11 cellular contexts compared by ENCODE assay signal in genomic region chr10:59465089-59465488, GRCh38.
DNase-seq lines count a peak whose midpoint lies in the region; ATAC-seq and TF ChIP-seq lines count a peak whose summit lies in the region.
"Had no signal": no experiment of that assay in that cellular context is flagged by ENCODE, and none has a peak within 500 bp of the region (broad histone marks: within the 10 kb centered on the region; RNA-seq: fewer than 3 reads in every experiment).

No MANE protein-coding gene starts in this region.

- CTCF ChIA-PET in activated CD8-positive, alpha-beta T cell treated with anti-CD3 and anti-CD28 coated beads for 36 hours (lab: Charles Lee) = no interaction called here

- H3K9me3 ChIP-seq in OCI-LY3 (ENCODE audit: insufficient read depth, low read length) = no peaks in the 10 kb centered on the region

- H3K36me3 ChIP-seq in OCI-LY3 (replicated peaks; ENCODE audit: low read depth, low read length) = no peaks in the 10 kb centered on the region

- no peaks in the 10 kb centered on the region for H3K36me3 Mint-ChIP-seq in activated CD8-positive, alpha-beta T cell treated with anti-CD3 and anti-CD28 coated beads for 36 hours (ENCODE audit: low read depth)

- no peak overlapping the region for H3K4me3 Mint-ChIP-seq in activated CD8-positive, alpha-beta T cell treated with anti-CD3 and anti-CD28 coated beads for 36 hours
- H3K4me3 Mint-ChIP-seq: neural crest cell had no signal

- intact Hi-C loops in activated CD8-positive, alpha-beta T cell treated with anti-CD3 and anti-CD28 coated beads for 36 hours (cut with micrococcal nuclease) = no loop called here

- ATAC-seq in HG02623 (IDR thresholded peaks at IDR 0.05; ENCODE audit: unreplicated experiment) = no peak
- ATAC-seq in HG03342 (IDR thresholded peaks at IDR 0.05; ENCODE audit: unreplicated experiment) = no peak
- no peak for ATAC-seq in activated CD8-positive, alpha-beta T cell treated with anti-CD3 and anti-CD28 coated beads for 36 hours

- peaks cover 2% of the 10 kb centered on the region for H3K9me3 Mint-ChIP-seq in activated CD8-positive, alpha-beta T cell treated with anti-CD3 and anti-CD28 coated beads for 36 hours

- POLR2A ChIA-PET in activated CD8-positive, alpha-beta T cell treated with anti-CD3 and anti-CD28 coated beads for 36 hours (lab: Charles Lee) = no interaction called here

- H4K20me1 ChIP-seq in OCI-LY3 (ENCODE audit: insufficient read depth, low read length) = no peaks in the 10 kb centered on the region

- H3K4me3 ChIP-seq in OCI-LY3 (ENCODE audit: low read length) (no peak overlapping the region), fibroblast of the aortic adventitia (ENCODE audit: low read depth, low read length) (no peak overlapping the region), retinal pigment epithelial cell (ENCODE audit: low read length) (no peak overlapping the region)

- no peaks in the 10 kb centered on the region for H3K27me3 ChIP-seq in OCI-LY3 (ENCODE audit: low read depth, low read length)

- no peaks in the 10 kb centered on the region for H3K27me3 Mint-ChIP-seq in activated CD8-positive, alpha-beta T cell treated with anti-CD3 and anti-CD28 coated beads for 36 hours

- DNase-seq in DMS 273 (lab: John Stamatoyannopoulos, UW; ENCODE audit: unreplicated experiment) (peak; percentile 59), DMS 273 treated with DMSO at 0.1 percent for 48 hours (lab: John Stamatoyannopoulos, UW) (no peak), fibroblast of the aortic adventitia (ENCODE audit: low read depth) (peak; percentile 77), retinal pigment epithelial cell (ENCODE audit: low read depth) (no peak)
- no peak for DNase-seq in activated CD8-positive, alpha-beta T cell treated with anti-CD3 and anti-CD28 coated beads for 36 hours
- DNase-seq: 8988T; activated CD4-positive, alpha-beta T cell treated with anti-CD3 and anti-CD28 coated beads, Interleukin-2, amount 50 U/mL, for 48 hours had no signal

- no peak overlapping the region for H3K27ac ChIP-seq in OCI-LY3 (ENCODE audit: low read length)

- no peaks in the 10 kb centered on the region for H3K4me1 Mint-ChIP-seq in activated CD8-positive, alpha-beta T cell treated with anti-CD3 and anti-CD28 coated beads for 36 hours (ENCODE audit: low read depth)
- H3K4me1 Mint-ChIP-seq: neural crest cell had no signal

- H3K4me2 ChIP-seq in OCI-LY3 (ENCODE audit: low read length) = no peak overlapping the region

- H3K4me1 ChIP-seq in OCI-LY3 (ENCODE audit: low read length) = no peaks in the 10 kb centered on the region

- no peak overlapping the region for H3K27ac Mint-ChIP-seq in activated CD8-positive, alpha-beta T cell treated with anti-CD3 and anti-CD28 coated beads for 36 hours

- H2AFZ ChIP-seq in OCI-LY3 (ENCODE audit: low read depth, low read length) = no peak overlapping the region

- H3K79me2 ChIP-seq in OCI-LY3 (ENCODE audit: low read length) = no peaks in the 10 kb centered on the region

- TF ChIP-seq CTCF in OCI-LY3 (IDR thresholded peaks at IDR 0.05; ENCODE audit: low read depth, low read length) (peak; percentile 26), fibroblast of the aortic adventitia (IDR thresholded peaks at IDR 0.05; ENCODE audit: insufficient read depth, low read length) (peak; percentile 49), retinal pigment epithelial cell (conservative IDR thresholded peaks at IDR 0.05; ENCODE audit: low read depth, low read length) (peak; percentile 41)
- TF ChIP-seq CTCF in activated CD8-positive, alpha-beta T cell treated with anti-CD3 and anti-CD28 coated beads for 36 hours (IDR thresholded peaks at IDR 0.05) = no peak

- H3K9ac ChIP-seq in OCI-LY3 (ENCODE audit: low read length) = no peak overlapping the region

Comparison
In these comparisons a context has a peak if more than half of its experiments do, and no peak if none do; other contexts are left out.
1. DNase-seq: peak in DMS 273 (single experiment) and fibroblast of the aortic adventitia (single experiment); none in DMS 273 treated with DMSO at 0.1 percent for 48 hours (single experiment), retinal pigment epithelial cell (single experiment) and activated CD8-positive, alpha-beta T cell treated with anti-CD3 and anti-CD28 coated beads for 36 hours (single experiment).